ENCODE assay signal across 13 cellular contexts in genomic region chr3:194160158-194160557, GRCh38. TPM values are rescaled to one million over a fixed set of nuclear protein-coding genes. Genes with fewer than 3 reads are reported as not detected.
"Had no signal": no experiment of that assay in that cellular context is flagged by ENCODE, and none has a peak within 500 bp of the region (broad histone marks: within the 10 kb centered on the region; RNA-seq: fewer than 3 reads in every experiment).

No MANE protein-coding gene starts in this region.

- DNase-seq: activated CD4-positive, alpha-beta T cell treated with anti-CD3 and anti-CD28 coated beads for 36 hours; activated CD8-positive, alpha-beta memory T cell treated with anti-CD3 and anti-CD28 coated beads, Interleukin-2, amount 50 U/mL, for 4 hours; activated CD8-positive, alpha-beta T cell treated with anti-CD3 and anti-CD28 coated beads for 36 hours; activated naive CD4-positive, alpha-beta T cell; effector CD4-positive, alpha-beta T cell; retina; T-cell; T1000 had no signal

- ATAC-seq: activated CD4-positive, alpha-beta T cell treated with anti-CD3 and anti-CD28 coated beads for 36 hours; activated CD8-positive, alpha-beta T cell treated with anti-CD3 and anti-CD28 coated beads for 36 hours; natural killer cell treated with Interleukin-12 subunit alpha and Interleukin-12 subunit beta and Interleukin-15 and Interleukin-18, amount 100 ng/mL, for 72 hours; T-cell had no signal

- H3K4me3 ChIP-seq: coronary artery, lung, SK-N-MC, tibial nerve had no signal

- H3K9me3 ChIP-seq: tibial nerve had no signal

- H3K27ac ChIP-seq: coronary artery, SK-N-MC, tibial nerve had no signal

- H3K36me3 ChIP-seq: tibial nerve had no signal

- H3K4me1 ChIP-seq: tibial nerve had no signal

RNA-seq across cellular contexts. Expression of gene HES1, which starts 24.2 kb away (rescaled TPM):
- total RNA-seq: activated CD8-positive, alpha-beta T cell treated with anti-CD3 and anti-CD28 coated beads for 36 hours had no signal
